9 cellular contexts compared by ENCODE assay signal in the genomic region with DNA sequence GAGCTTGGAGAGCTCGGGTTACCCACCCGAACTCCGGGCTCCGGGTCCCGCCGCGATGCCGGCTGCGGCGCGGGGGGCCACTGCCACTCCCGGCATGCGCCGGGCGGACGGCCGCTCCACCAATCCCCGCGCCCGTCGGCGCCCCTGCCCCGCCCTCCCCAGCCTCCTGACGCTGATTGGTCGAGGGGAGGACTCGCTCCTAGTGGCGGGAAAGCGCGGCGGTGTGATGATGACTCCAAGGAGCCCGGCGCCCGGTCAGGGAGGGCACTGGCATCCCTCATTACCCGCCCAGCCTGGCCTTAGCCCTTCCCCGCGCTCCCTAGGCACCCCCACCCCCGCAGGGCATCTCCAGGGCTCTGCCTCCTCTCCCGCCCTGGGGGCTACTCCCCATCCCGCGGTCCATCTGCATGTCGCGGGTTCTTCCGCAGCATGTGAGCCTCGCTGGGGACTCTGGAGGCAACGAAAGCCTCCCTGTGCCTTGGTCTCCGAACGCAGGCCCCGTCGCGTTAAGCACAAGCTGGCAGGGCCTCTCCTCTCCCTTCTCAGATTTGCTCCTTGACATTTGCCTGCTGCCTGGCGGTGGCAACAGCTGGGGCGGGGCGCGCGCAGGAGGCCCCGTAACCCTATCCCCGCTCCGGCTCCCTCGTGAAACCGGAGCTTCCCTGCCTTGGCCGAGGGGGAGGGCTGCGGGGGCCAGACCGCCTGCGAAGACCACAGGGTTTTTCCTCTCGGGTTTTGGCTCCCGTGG. TPM values are rescaled to one million over a fixed set of nuclear protein-coding genes. Genes with fewer than 3 reads are reported as not detected.
DNase-seq lines count a peak whose midpoint lies in the region; ATAC-seq, FAIRE-seq and TF ChIP-seq lines count a peak whose summit lies in the region.
"Had no signal": no experiment of that assay in that cellular context is flagged by ENCODE, and none has a peak within 500 bp of the region (broad histone marks: within the 10 kb centered on the region; RNA-seq: fewer than 3 reads in every experiment).

No MANE protein-coding gene starts in this region.

- ATAC-seq in GM21381 (IDR thresholded peaks at IDR 0.05; ENCODE audit: unreplicated experiment): peak; percentile 89

- H3K79me2 ChIP-seq in endothelial cell of umbilical vein (ENCODE audit: control insufficient read depth, insufficient read depth, low read length): no peaks in the 10 kb centered on the region

- peaks cover 11% of the 10 kb centered on the region for H3K27me3 ChIP-seq in HUES64 (ENCODE audit: insufficient read depth, low read length)
- H3K27me3 ChIP-seq in endothelial cell of umbilical vein (ENCODE audit: control insufficient read depth in 2 of 2, insufficient read depth in 2 of 2, low read length in 2 of 2): no peaks in the 10 kb centered on the region
- no peaks in the 10 kb centered on the region for H3K27me3 ChIP-seq in mononuclear cell (ENCODE audit: insufficient read depth, low read length)

- CTCF ChIA-PET in endothelial cell of umbilical vein (lab: Charles Lee): interaction anchor here (0.8 to 2.5 kb wide), 2 partner anchors 10 to 65 kb away, joined by 3 to 16 read pairs; no protein-coding TSS in a partner anchor

- FAIRE-seq in endothelial cell of umbilical vein (lab: Jason Lieb, UNC): peak; percentile 93

- no peaks in the 10 kb centered on the region for H4K20me1 ChIP-seq in endothelial cell of umbilical vein (replicated peaks; ENCODE audit: control insufficient read depth, extremely low read depth, insufficient read depth, low read length)

- BruUV-seq in endothelial cell of umbilical vein (replicated peaks; lab: Mats Ljungman, UMichigan): no TSS peak

- H3K36me3 ChIP-seq in HUES64 (ENCODE audit: insufficient read depth, low read length) (no peaks in the 10 kb centered on the region), endothelial cell of umbilical vein (ENCODE audit: control insufficient read depth in 2 of 2, extremely low read depth in 1 of 2, insufficient read depth in 2 of 2, low read length in 2 of 2) (no peaks in the 10 kb centered on the region)

- peak in 1 of 2 donors; percentile 18 for TF ChIP-seq CTCF in endothelial cell of umbilical vein (IDR thresholded peaks at IDR 0.05; ENCODE audit: extremely low read depth in 1 of 2, insufficient read depth in 1 of 2, low read depth in 1 of 2, low read length in 2 of 2)

- H3K4me3 ChIP-seq in HUES64 (ENCODE audit: low read length) (peak overlapping the region; percentile 87), endothelial cell of umbilical vein (replicated peaks in 1 of 3; ENCODE audit: insufficient read depth in 1 of 3, low read depth in 1 of 3, low read length in 3 of 3) (peak overlapping the region; percentile 45 to 82 (median 80)), mononuclear cell (ENCODE audit: low read length) (peak overlapping the region; percentile 61)

- POLR2A ChIA-PET in endothelial cell of umbilical vein (lab: Charles Lee): interaction anchor here (1.0 kb wide), 1 partner anchor 19 kb away, joined by 4 read pairs; no protein-coding TSS in a partner anchor

- H3K4me2 ChIP-seq in endothelial cell of umbilical vein (ENCODE audit: insufficient read depth, low read length): peak overlapping the region; percentile 80

- dilution Hi-C loops in endothelial cell of umbilical vein (cut with MboI; ENCODE audit: extremely low pct_ligation_motif_present, low sequenced_read_pairs): no loop called here

- H2AFZ ChIP-seq in endothelial cell of umbilical vein (ENCODE audit: low read depth, low read length): peak overlapping the region; percentile 93

- H3K9me1 ChIP-seq in endothelial cell of umbilical vein (replicated peaks; ENCODE audit: control insufficient read depth, extremely low read depth, insufficient read depth, low read length): no peaks in the 10 kb centered on the region

- DNase-seq in COR-L47 (lab: John Stamatoyannopoulos, UW) (peak; percentile 77), NOMO-1 treated with dmso at 0.1 percent for 144 hours (lab: John Stamatoyannopoulos, UW; ENCODE audit: unreplicated experiment) (peak; percentile 77), endothelial cell of umbilical vein (ENCODE audit: low read depth, low spot score) (peak; percentile 83)
- peak; percentile 83 for DNase-seq in activated CD8-positive, alpha-beta memory T cell treated with anti-CD3 and anti-CD28 coated beads, Interleukin-2, amount 50 U/mL, for 24 hours (ENCODE audit: extremely low read depth)
- peak; percentile 77 to 84 for DNase-seq in stimulated activated CD8-positive, alpha-beta memory T cell treated with anti-CD3 and anti-CD28 coated beads, Interleukin-15, amount 100 ng/mL, for 4 hours (ENCODE audit: low read depth in 2 of 2)

- H3K4me1 ChIP-seq in HUES64 (ENCODE audit: insufficient read depth, low read length): peaks cover 29% of the 10 kb centered on the region
- peaks cover 12% of the 10 kb centered on the region for H3K4me1 ChIP-seq in endothelial cell of umbilical vein (ENCODE audit: control insufficient read depth, extremely low read depth, insufficient read depth, low read length)
- peaks cover 13% of the 10 kb centered on the region for H3K4me1 ChIP-seq in mononuclear cell (ENCODE audit: insufficient read depth, low read length)

- H3K9ac ChIP-seq in HUES64 (ENCODE audit: low read depth, low read length): peak overlapping the region; percentile 85
- peak overlapping the region; percentile 59 for H3K9ac ChIP-seq in endothelial cell of umbilical vein (replicated peaks; ENCODE audit: extremely low read depth, insufficient read depth, low read length)

- H3K27ac ChIP-seq in HUES64 (ENCODE audit: low read depth, low read length) (peak overlapping the region; percentile 84), endothelial cell of umbilical vein (ENCODE audit: insufficient read depth, low read depth, low read length) (no peak overlapping the region)

- intact Hi-C loops in endothelial cell of umbilical vein (cut with micrococcal nuclease): no loop called here

- under 1% methylated on average over 66 of the region's 66 CpGs for WGBS in HUES64

- peak; percentile 81 for TF ChIP-seq POLR2A in endothelial cell of umbilical vein (IDR thresholded peaks at IDR 0.05; ENCODE audit: low read depth, low read length)

- no peaks in the 10 kb centered on the region for H3K9me3 ChIP-seq in HUES64 (ENCODE audit: insufficient read depth, low read depth, low read length)
- H3K9me3 ChIP-seq in endothelial cell of umbilical vein (replicated peaks; ENCODE audit: control insufficient read depth, insufficient read depth, low read length): no peaks in the 10 kb centered on the region
- H3K9me3 ChIP-seq in mononuclear cell (ENCODE audit: low read depth, low read length): no peaks in the 10 kb centered on the region

RNA-seq across cellular contexts. Expression of a gene that starts 1.7 kb away (rescaled TPM):
- 1.2 TPM for polyA plus RNA-seq in HUES64 (2013, experiment 1 of 2)
- 1.1 TPM for polyA plus RNA-seq in HUES64 (2013, experiment 2 of 2)
- total RNA-seq in endothelial cell of umbilical vein (2.3 and 2.5 TPM in 2 replicates), mononuclear cell (0.52 TPM)
- 1.2 TPM in 2 replicates for polyA plus RNA-seq in endothelial cell of umbilical vein
- polyA plus RNA-seq in endothelial cell of umbilical vein (2011; cell fraction: cytosol; rRNA removed): 0.28 and 0.37 TPM in 2 replicates
- 8.1 and 9.3 TPM in 2 replicates for polyA plus RNA-seq in endothelial cell of umbilical vein (2011; cell fraction: nucleus; rRNA removed)
- 3.7 and 6.1 TPM in 2 replicates for polyA plus RNA-seq in endothelial cell of umbilical vein (2012)
- polyA minus RNA-seq in endothelial cell of umbilical vein: 0.40 and 1.5 TPM in 2 replicates
- polyA minus RNA-seq in endothelial cell of umbilical vein (2011; cell fraction: cytosol; rRNA and poly(A)+ RNA removed): not detected
- polyA minus RNA-seq in endothelial cell of umbilical vein (2011; cell fraction: nucleus; rRNA and poly(A)+ RNA removed): 2.6 and 3.6 TPM in 2 replicates

RNA-seq across cellular contexts. Expression of a gene that starts 16.4 kb away (rescaled TPM):
- 21.0 TPM for polyA plus RNA-seq in HUES64 (2013, experiment 1 of 2)
- 24.9 TPM for polyA plus RNA-seq in HUES64 (2013, experiment 2 of 2)
- total RNA-seq in endothelial cell of umbilical vein: 55.6 and 56.4 TPM in 2 replicates
- 46.4 and 53.4 TPM in 2 replicates for polyA plus RNA-seq in endothelial cell of umbilical vein
- 24.3 and 32.9 TPM in 2 replicates for polyA plus RNA-seq in endothelial cell of umbilical vein (2011; cell fraction: cytosol; rRNA removed)
- polyA plus RNA-seq in endothelial cell of umbilical vein (2011; cell fraction: nucleus; rRNA removed): 135 and 157 TPM in 2 replicates
- 31.9 and 39.2 TPM in 2 replicates for polyA plus RNA-seq in endothelial cell of umbilical vein (2012)
- 19.9 and 45.9 TPM in 2 replicates for polyA minus RNA-seq in endothelial cell of umbilical vein
- 21.3 TPM for polyA minus RNA-seq in endothelial cell of umbilical vein (2011; cell fraction: cytosol; rRNA and poly(A)+ RNA removed)
- polyA minus RNA-seq in endothelial cell of umbilical vein (2011; cell fraction: nucleus; rRNA and poly(A)+ RNA removed): 25.4 and 35.0 TPM in 2 replicates
- 12.1 TPM for total RNA-seq in mononuclear cell

RNA-seq across cellular contexts. Expression of a gene that starts 33.9 kb away (rescaled TPM):
- polyA plus RNA-seq in HUES64 (2013, experiment 1 of 2): 124 TPM
- 120 TPM for polyA plus RNA-seq in HUES64 (2013, experiment 2 of 2)
- total RNA-seq in endothelial cell of umbilical vein: 186 and 190 TPM in 2 replicates
- polyA plus RNA-seq in endothelial cell of umbilical vein: 227 TPM in 2 replicates
- 191 and 212 TPM in 2 replicates for polyA plus RNA-seq in endothelial cell of umbilical vein (2011; cell fraction: cytosol; rRNA removed)
- polyA plus RNA-seq in endothelial cell of umbilical vein (2011; cell fraction: nucleus; rRNA removed): 307 and 314 TPM in 2 replicates
- 214 and 254 TPM in 2 replicates for polyA plus RNA-seq in endothelial cell of umbilical vein (2012)
- 103 and 110 TPM in 2 replicates for polyA minus RNA-seq in endothelial cell of umbilical vein
- polyA minus RNA-seq in endothelial cell of umbilical vein (2011; cell fraction: cytosol; rRNA and poly(A)+ RNA removed): 82.6 TPM
- 33.7 and 39.9 TPM in 2 replicates for polyA minus RNA-seq in endothelial cell of umbilical vein (2011; cell fraction: nucleus; rRNA and poly(A)+ RNA removed)
- 62.5 TPM for total RNA-seq in mononuclear cell

RNA-seq across cellular contexts. Expression of a gene that starts 45.0 kb away (rescaled TPM):
- 7.6 TPM for polyA plus RNA-seq in HUES64 (2013, experiment 1 of 2)
- 6.0 TPM for polyA plus RNA-seq in HUES64 (2013, experiment 2 of 2)
- 36.0 and 37.4 TPM in 2 replicates for total RNA-seq in endothelial cell of umbilical vein
- polyA plus RNA-seq in endothelial cell of umbilical vein: 25.9 and 27.3 TPM in 2 replicates
- polyA plus RNA-seq in endothelial cell of umbilical vein (2011; cell fraction: cytosol; rRNA removed): 19.0 and 28.9 TPM in 2 replicates
- 35.6 and 42.8 TPM in 2 replicates for polyA plus RNA-seq in endothelial cell of umbilical vein (2011; cell fraction: nucleus; rRNA removed)
- 15.3 and 19.3 TPM in 2 replicates for polyA plus RNA-seq in endothelial cell of umbilical vein (2012)
- 11.4 and 13.6 TPM in 2 replicates for polyA minus RNA-seq in endothelial cell of umbilical vein
- polyA minus RNA-seq in endothelial cell of umbilical vein (2011; cell fraction: cytosol; rRNA and poly(A)+ RNA removed): 5.3 TPM
- 7.4 and 16.4 TPM in 2 replicates for polyA minus RNA-seq in endothelial cell of umbilical vein (2011; cell fraction: nucleus; rRNA and poly(A)+ RNA removed)
- total RNA-seq in mononuclear cell: 16.3 TPM

RNA-seq across cellular contexts. Expression of a gene that starts 51.8 kb away (rescaled TPM):
- polyA plus RNA-seq in HUES64 (2013, experiment 1 of 2): not detected
- not detected for polyA plus RNA-seq in HUES64 (2013, experiment 2 of 2)
- total RNA-seq in endothelial cell of umbilical vein (not detected in 2 replicates), mononuclear cell (6.6 TPM)
- 0.06 TPM in 2 replicates for polyA plus RNA-seq in endothelial cell of umbilical vein
- 0.03 TPM in 1 of 2 replicates, not detected in the other for polyA plus RNA-seq in endothelial cell of umbilical vein (2011; cell fraction: cytosol; rRNA removed)
- polyA plus RNA-seq in endothelial cell of umbilical vein (2011; cell fraction: nucleus; rRNA removed): not detected in 2 replicates
- polyA plus RNA-seq in endothelial cell of umbilical vein (2012): 0.16 TPM in 1 of 2 replicates, not detected in the other
- not detected in 2 replicates for polyA minus RNA-seq in endothelial cell of umbilical vein
- polyA minus RNA-seq in endothelial cell of umbilical vein (2011; cell fraction: cytosol; rRNA and poly(A)+ RNA removed): not detected
- not detected in 2 replicates for polyA minus RNA-seq in endothelial cell of umbilical vein (2011; cell fraction: nucleus; rRNA and poly(A)+ RNA removed)
- total RNA-seq: glomerular endothelial cell had no signal
